8 cellular contexts compared by ENCODE assay signal in the genomic region with DNA sequence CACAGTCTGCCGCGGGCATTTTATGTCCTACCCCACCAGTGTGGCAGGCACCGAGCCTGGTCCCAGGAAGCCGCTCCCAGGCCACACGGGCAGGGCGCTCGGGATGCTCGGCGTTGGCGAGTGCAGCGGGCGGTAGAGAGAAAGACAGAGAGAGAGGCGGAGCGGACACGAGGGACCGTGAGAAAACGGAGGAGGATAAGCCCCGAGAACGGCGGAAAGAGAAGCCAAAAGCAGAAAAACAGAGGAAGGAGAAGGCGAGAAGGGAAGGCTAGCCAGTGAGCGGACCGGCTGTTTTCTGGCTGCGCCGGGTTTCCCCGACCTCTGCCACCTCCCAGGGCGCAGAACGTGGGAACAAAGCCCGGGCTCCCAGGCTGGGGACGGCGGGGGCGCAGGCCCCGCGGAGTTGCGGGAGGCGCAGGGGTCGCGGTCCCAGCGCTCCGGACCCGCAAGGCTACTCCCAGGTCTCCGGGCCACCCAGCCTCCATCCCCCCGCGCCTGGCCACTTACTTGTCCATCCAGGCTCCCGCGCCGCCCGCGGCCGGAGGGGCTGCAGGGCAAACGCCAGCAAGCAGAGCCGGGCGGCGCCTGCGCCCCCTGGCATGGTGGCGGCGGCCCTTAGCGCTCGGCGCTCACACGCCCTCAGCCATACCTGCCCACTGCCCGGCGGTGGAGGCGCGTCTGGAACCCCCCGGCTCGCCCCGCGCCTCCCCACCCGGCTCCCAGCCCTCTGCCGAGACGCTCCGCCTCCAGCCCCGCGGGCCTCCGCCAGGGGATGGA. TPM values are rescaled to one million over a fixed set of nuclear protein-coding genes. Genes with fewer than 3 reads are reported as not detected.
DNase-seq lines count a peak whose midpoint lies in the region; ATAC-seq and TF ChIP-seq lines count a peak whose summit lies in the region.

Gene ADAM19, minus strand, starts transcription at position 680 of the 777 bp plus-strand sequence. Its CDS starts 79 bp downstream, at position 601.

- H3K36me3 ChIP-seq in iPS-18a (ENCODE audit: control insufficient read depth, low read depth, low read length) (no peaks in the 10 kb centered on the region), skeletal muscle tissue (ENCODE audit: control insufficient read depth in 3 of 3, insufficient read depth in 3 of 3, low read length in 3 of 3) (no peaks in the 10 kb centered on the region)

- H3K27me3 Mint-ChIP-seq in brain = peaks cover 18% of the 10 kb centered on the region

- H3K4me1 ChIP-seq in iPS-18a (ENCODE audit: control insufficient read depth, low read depth, low read length) = peaks cover 14% of the 10 kb centered on the region
- peaks cover 38 to 47% (median 43%) of the 10 kb centered on the region in 3 donors for H3K4me1 ChIP-seq in skeletal muscle tissue (ENCODE audit: control insufficient read depth in 3 of 3, insufficient read depth in 3 of 3, low read length in 3 of 3)

- H3K9me3 ChIP-seq in iPS-18a (ENCODE audit: control insufficient read depth, low read depth, low read length) (no peaks in the 10 kb centered on the region), skeletal muscle tissue (ENCODE audit: control insufficient read depth in 3 of 3, low read length in 3 of 3) (no peaks in the 10 kb centered on the region)

- peak; percentile 44 for ATAC-seq in HG03439 (IDR thresholded peaks at IDR 0.05; ENCODE audit: unreplicated experiment)
- no peak for ATAC-seq in HG03378 (IDR thresholded peaks at IDR 0.05; ENCODE audit: unreplicated experiment)

- H3K4me3 ChIP-seq in GM12875 (ENCODE audit: low read depth, low read length) (peak within 1 kb of the TSS; percentile 80), iPS-18a (ENCODE audit: low read length) (peak within 1 kb of the TSS; percentile 81), skeletal muscle tissue (ENCODE audit: low read length in 3 of 3) (peak within 1 kb of the TSS; percentile 85 to 88 (median 88))

- H3K27me3 ChIP-seq in iPS-18a (ENCODE audit: control insufficient read depth, insufficient read depth, low read length) = peaks cover 29% of the 10 kb centered on the region
- H3K27me3 ChIP-seq in skeletal muscle tissue (ENCODE audit: control insufficient read depth in 3 of 3, insufficient read depth in 3 of 3, low read length in 3 of 3) = no peaks in the 10 kb centered on the region

- H3K27ac Mint-ChIP-seq in brain = peak within 1 kb of the TSS; percentile 92 to 94 (median 94)

- no peaks in the 10 kb centered on the region for H3K9me3 Mint-ChIP-seq in brain

- peak within 1 kb of the TSS; percentile 92 to 98 (median 96) for H3K4me3 Mint-ChIP-seq in brain

- H3K36me3 Mint-ChIP-seq in brain = no peaks in the 10 kb centered on the region

- TF ChIP-seq CTCF in GM12875 (IDR thresholded peaks at IDR 0.05; ENCODE audit: borderline replicate concordance, insufficient read depth, low read depth, low read length) = no peak
- no peak for TF ChIP-seq CTCF in brain (conservative IDR thresholded peaks at IDR 0.05)

- peak within 1 kb of the TSS; percentile 47 for H3K9ac ChIP-seq in iPS-18a (ENCODE audit: low read length)
- peak within 1 kb of the TSS; percentile 78 to 86 (median 81) for H3K9ac ChIP-seq in skeletal muscle tissue (ENCODE audit: low read depth in 1 of 3, low read length in 3 of 3)

- H3K4me1 Mint-ChIP-seq in brain = peaks cover 45% of the 10 kb centered on the region

- H3K27ac ChIP-seq in iPS-18a (ENCODE audit: low read length) (no peak within 1 kb of the TSS), skeletal muscle tissue (ENCODE audit: low read depth, low read length) (peak within 1 kb of the TSS; percentile 64)

- DNase-seq in NCI-H446 treated with DMSO at 0.1 percent for 48 hours (lab: John Stamatoyannopoulos, UW) = no peak

- intact Hi-C loops in T-helper 1 cell treated with Interleukin-12 subunit alpha and Interleukin-12 subunit beta and Interleukin-4 antibody, amounts not matched to agents 30 ng/mL and 1 ng/mL, for 36 hours (cut with micrococcal nuclease) = loop anchor here (1.0 to 5.0 kb wide), 2 partner anchors 28 to 1632 kb away; partner anchors contain the start of gene RNF145

RNA-seq across cellular contexts. Expression of gene ADAM19, which starts in this region (rescaled TPM):
- total RNA-seq in T-helper 1 cell treated with Interleukin-12 subunit alpha and Interleukin-12 subunit beta and Interleukin-4 antibody, amounts not matched to agents 30 ng/mL and 1 ng/mL, for 36 hours = 655 and 667 TPM in 2 replicates
- 2.9 TPM for polyA plus RNA-seq in brain (ENCODE audit: insufficient read depth, low read depth, low replicate concordance)
- 14.1 TPM for total RNA-seq in skeletal muscle tissue

Comparison
In these comparisons a context has a peak if more than half of its experiments do, and no peak if none do; other contexts are left out.
1. RNA of gene ADAM19 (total RNA-seq): 655 to 667 TPM in T-helper 1 cell treated with Interleukin-12 subunit alpha and Interleukin-12 subunit beta and Interleukin-4 antibody, amounts not matched to agents 30 ng/mL and 1 ng/mL, for 36 hours; 14.1 TPM in skeletal muscle tissue (single experiment); every median in the first group is over 10 times any median in the second.
2. Peak in every context shown above with its lines, with median percentiles within 50 percentile points of each other: H3K4me3 ChIP-seq.